ENCODE assay signal across 15 cellular contexts in the genomic region with DNA sequence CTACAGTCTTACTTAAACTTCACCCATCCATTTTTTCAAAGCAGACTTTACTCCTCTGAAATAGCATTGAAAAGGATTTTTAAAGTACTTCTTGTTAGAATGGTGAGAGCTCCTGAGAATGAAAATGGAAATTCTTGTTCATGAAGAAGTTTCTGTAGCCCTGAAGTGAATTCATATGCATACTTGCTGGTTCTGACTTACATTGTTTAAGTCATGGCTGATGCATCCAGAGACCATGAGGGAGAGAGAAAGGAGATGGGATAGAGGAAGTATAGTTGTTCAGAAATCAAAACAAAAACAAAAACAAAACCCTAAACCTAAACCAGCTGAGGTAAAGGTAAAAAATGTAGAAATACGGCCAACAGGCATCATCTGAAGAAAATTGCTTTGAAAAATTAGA. TPM values are rescaled to one million over a fixed set of nuclear protein-coding genes. Genes with fewer than 3 reads are reported as not detected.
"Had no signal": no experiment of that assay in that cellular context is flagged by ENCODE, and none has a peak within 500 bp of the region (broad histone marks: within the 10 kb centered on the region; RNA-seq: fewer than 3 reads in every experiment).

No MANE protein-coding gene starts in this region.

- DNase-seq: activated CD4-positive, alpha-beta T cell treated with anti-CD3 and anti-CD28 coated beads, Interleukin-2, amount 50 U/mL, for 4 hours; activated naive CD8-positive, alpha-beta T cell treated with anti-CD3 and anti-CD28 coated beads, Interleukin-2, amount 10 ng/mL, durations not matched to agents 7 days and 5 days; body of pancreas; dermis blood vessel endothelial cell; effector memory CD4-positive, alpha-beta T cell; heart left ventricle; left ventricle myocardium inferior; mammary epithelial cell; occipital lobe; posterior cingulate gyrus; sigmoid colon; stimulated activated CD4-positive, alpha-beta T cell treated with anti-CD3 and anti-CD28 coated beads, Interleukin-4, amount 100 ng/mL, for 24 hours; stimulated activated naive CD4-positive, alpha-beta T cell had no signal

- H3K27me3 Mint-ChIP-seq: activated naive CD8-positive, alpha-beta T cell treated with anti-CD3 and anti-CD28 coated beads, Interleukin-2, amount 10 ng/mL, durations not matched to agents 7 days and 5 days had no signal

- H3K4me3 Mint-ChIP-seq: activated naive CD8-positive, alpha-beta T cell treated with anti-CD3 and anti-CD28 coated beads, Interleukin-2, amount 10 ng/mL, durations not matched to agents 7 days and 5 days had no signal

- H3K27ac Mint-ChIP-seq: activated naive CD8-positive, alpha-beta T cell treated with anti-CD3 and anti-CD28 coated beads, Interleukin-2, amount 10 ng/mL, durations not matched to agents 7 days and 5 days had no signal

- ATAC-seq: body of pancreas, gastroesophageal sphincter, heart left ventricle had no signal

RNA-seq across cellular contexts. Expression of a gene that starts 27.1 kb away (rescaled TPM):
- total RNA-seq: dermis blood vessel endothelial cell, mammary epithelial cell, renal cortical epithelial cell had no signal
